Comparison of ENCODE assay signal across 20 cellular contexts in genomic region chr10:48525113-48525512, GRCh38.
"Had no signal": no experiment of that assay in that cellular context is flagged by ENCODE, and none has a peak within 500 bp of the region (broad histone marks: within the 10 kb centered on the region; RNA-seq: fewer than 3 reads in every experiment).

No MANE protein-coding gene starts in this region.

- ATAC-seq: effector memory CD8-positive, alpha-beta T cell; stimulated activated memory B cell treated with anti-CD40 and anti-IgM and Interleukin-4, amounts not matched to agents 10 μg/mL and 1 μg/mL and 100 μg/mL, for 72 hours had no signal

- H3K9me3 ChIP-seq: adrenal gland, neutrophil, sigmoid colon had no signal

- H3K4me3 ChIP-seq: adrenal gland, lung had no signal

- H3K9ac ChIP-seq: parathyroid adenoma had no signal

- H3K4me3 Mint-ChIP-seq: activated T-helper 1 cell treated with anti-CD3 and anti-CD28 coated beads, Interleukin-12 subunit alpha, Interleukin-12 subunit beta, Interleukin-2, Interleukin-4 antibody, amounts not matched to agents 30 ng/mL and 10 ng/mL and 1 ng/mL, durations not matched to agents 14 hours and 24 hours and 36 hours; effector memory CD8-positive, alpha-beta T cell had no signal

- H3K79me2 ChIP-seq: parathyroid adenoma had no signal

- H3K4me1 Mint-ChIP-seq: stimulated activated memory B cell treated with anti-CD40 and anti-IgM and Interleukin-4, amounts not matched to agents 10 μg/mL and 1 μg/mL and 100 μg/mL, for 72 hours had no signal

- H2AFZ ChIP-seq: parathyroid adenoma had no signal

- H3K27ac Mint-ChIP-seq: activated naive CD4-positive, alpha-beta T cell treated with anti-CD3 and anti-CD28 coated beads, Interleukin-2, amount 50 U/mL, for 72 hours; activated T-helper 1 cell treated with anti-CD3 and anti-CD28 coated beads, Interleukin-12 subunit alpha, Interleukin-12 subunit beta, Interleukin-2, Interleukin-4 antibody, amounts not matched to agents 30 ng/mL and 10 ng/mL and 1 ng/mL, durations not matched to agents 14 hours and 24 hours and 36 hours; effector memory CD8-positive, alpha-beta T cell; stimulated activated memory B cell treated with anti-CD40 and anti-IgM and Interleukin-4, amounts not matched to agents 10 μg/mL and 1 μg/mL and 100 μg/mL, for 72 hours had no signal

- DNase-seq: activated CD4-positive, alpha-beta T cell treated with anti-CD3 and anti-CD28 coated beads for 1 hour; activated CD4-positive, alpha-beta T cell treated with anti-CD3 and anti-CD28 coated beads, Interleukin-2, amount 50 U/mL, for 4 hours; activated gamma-delta T cell treated with Interleukin-2 at 50 U/mL for 16 hours; activated T-cell treated with anti-CD3 and anti-CD28 coated beads for 4 hours; dermis blood vessel endothelial cell; effector memory CD8-positive, alpha-beta T cell; foreskin melanocyte; glutamatergic neuron; hippocampal formation; stimulated activated CD4-positive, alpha-beta T cell treated with anti-CD3 and anti-CD28 coated beads, Interleukin-4, amount 100 ng/mL, for 24 hours; T-helper 1 cell; T-helper 9 cell had no signal

- H3K36me3 ChIP-seq: adrenal gland, neutrophil, sigmoid colon had no signal

- H3K36me3 Mint-ChIP-seq: activated naive CD4-positive, alpha-beta T cell treated with anti-CD3 and anti-CD28 coated beads, Interleukin-2, amount 50 U/mL, for 72 hours had no signal

- H3K27ac ChIP-seq: adrenal gland, neutrophil, parathyroid adenoma had no signal

- H3K9me3 Mint-ChIP-seq: activated T-helper 1 cell treated with anti-CD3 and anti-CD28 coated beads, Interleukin-12 subunit alpha, Interleukin-12 subunit beta, Interleukin-2, Interleukin-4 antibody, amounts not matched to agents 30 ng/mL and 10 ng/mL and 1 ng/mL, durations not matched to agents 14 hours and 24 hours and 36 hours had no signal

- H3K27me3 ChIP-seq: adrenal gland, sigmoid colon had no signal
